26 cellular contexts compared by ENCODE assay signal in genomic region chr10:61828788-61829187, GRCh38.
"Had no signal": no experiment of that assay in that cellular context is flagged by ENCODE, and none has a peak within 500 bp of the region (broad histone marks: within the 10 kb centered on the region; RNA-seq: fewer than 3 reads in every experiment).

No MANE protein-coding gene starts in this region.

- H3K27ac ChIP-seq: colonic mucosa, epithelial cell of prostate, esophagus squamous epithelium, gastrocnemius medialis, heart right ventricle, left lung, lower lobe of right lung had no signal

- DNase-seq: colonic mucosa; cortex of kidney; effector CD8-positive, alpha-beta T cell; effector memory CD8-positive, alpha-beta T cell; endodermal cell; erythroblast; esophagus squamous epithelium; foreskin fibroblast; foreskin melanocyte; gastrocnemius medialis; glutamatergic neuron; head of caudate nucleus; heart right ventricle; hippocampal formation; left cardiac atrium; left lung; left ventricle myocardium superior; lower lobe of right lung; mesenchymal stem cell; mucosa of descending colon; naive B cell had no signal

- ATAC-seq: effector memory CD8-positive, alpha-beta T cell; esophagus mucosa; gastrocnemius medialis; heart right ventricle; left cardiac atrium; left ventricle myocardium superior; mucosa of descending colon had no signal

- H3K4me3 ChIP-seq: colonic mucosa, esophagus squamous epithelium, gastrocnemius medialis, heart right ventricle, left lung, lower lobe of right lung, mucosa of descending colon had no signal

- H3K27me3 ChIP-seq: colonic mucosa, esophagus squamous epithelium, gastrocnemius medialis, heart right ventricle, left lung had no signal

- FAIRE-seq: endometrium, islet of Langerhans, keratinocyte had no signal

- H3K36me3 ChIP-seq: colonic mucosa, esophagus squamous epithelium, gastrocnemius medialis, heart right ventricle, left lung, lower lobe of right lung had no signal

- H3K4me1 ChIP-seq: colonic mucosa, gastrocnemius medialis had no signal

- H3K9me3 ChIP-seq: colonic mucosa, esophagus squamous epithelium, gastrocnemius medialis, heart right ventricle, left lung, lower lobe of right lung, mucosa of descending colon had no signal
